17 cellular contexts compared by ENCODE assay signal in genomic region chr1:43971336-43971980, GRCh38. TPM values are rescaled to one million over a fixed set of nuclear protein-coding genes. Genes with fewer than 3 reads are reported as not detected.
DNase-seq lines count a peak whose midpoint lies in the region; ATAC-seq and TF ChIP-seq lines count a peak whose summit lies in the region.
"Had no signal": no experiment of that assay in that cellular context is flagged by ENCODE, and none has a peak within 500 bp of the region (broad histone marks: within the 10 kb centered on the region; RNA-seq: fewer than 3 reads in every experiment).

No MANE protein-coding gene starts in this region.

- H3K4me1 ChIP-seq in PC-9 (replicated peaks; ENCODE audit: insufficient read depth) (peaks cover 24% of the 10 kb centered on the region), endodermal cell (ENCODE audit: control insufficient read depth, insufficient read depth, low read length) (peaks cover 3% of the 10 kb centered on the region)

- H3K36me3 Mint-ChIP-seq in activated naive CD4-positive, alpha-beta T cell treated with anti-CD3 and anti-CD28 coated beads, Interleukin-2, amount 10 ng/mL, durations not matched to agents 7 days and 5 days: peaks cover 17% of the 10 kb centered on the region
- peaks cover 21% of the 10 kb centered on the region for H3K36me3 Mint-ChIP-seq in endodermal cell (ENCODE audit: low read depth)
- peaks cover 22% of the 10 kb centered on the region for H3K36me3 Mint-ChIP-seq in stimulated activated memory B cell treated with anti-CD40 and anti-IgM and Interleukin-4, amounts not matched to agents 10 μg/mL and 1 μg/mL and 100 μg/mL, for 72 hours

- POLR2A ChIA-PET in PC-9 (lab: Charles Lee; ENCODE audit: unreplicated experiment): no interaction called here

- no peak overlapping the region for H2AFZ ChIP-seq in PC-9

- H3K9me3 Mint-ChIP-seq in activated naive CD4-positive, alpha-beta T cell treated with anti-CD3 and anti-CD28 coated beads, Interleukin-2, amount 10 ng/mL, durations not matched to agents 7 days and 5 days: no peaks in the 10 kb centered on the region
- no peaks in the 10 kb centered on the region for H3K9me3 Mint-ChIP-seq in endodermal cell
- no peaks in the 10 kb centered on the region for H3K9me3 Mint-ChIP-seq in stimulated activated memory B cell treated with anti-CD40 and anti-IgM and Interleukin-4, amounts not matched to agents 10 μg/mL and 1 μg/mL and 100 μg/mL, for 72 hours

- no peaks in the 10 kb centered on the region for H4K20me1 ChIP-seq in PC-9 (ENCODE audit: insufficient read depth)

- 95 to 98% methylated on average over 12 to 17 of the region's 17 CpGs for WGBS in endodermal cell (ENCODE audit: insufficient coverage in 1 of 2, insufficient read length in 1 of 2), 2 experiments

- H3K79me2 ChIP-seq in PC-9 (ENCODE audit: low read depth): peaks cover 34% of the 10 kb centered on the region

- intact Hi-C loops in PC-9 (cut with micrococcal nuclease; ENCODE audit: unreplicated experiment): loop anchor here (10.0 kb wide), 1 partner anchor 267 kb away; the partner anchor contains the start of gene ST3GAL3

- H3K4me3 Mint-ChIP-seq in activated naive CD4-positive, alpha-beta T cell treated with anti-CD3 and anti-CD28 coated beads, Interleukin-2, amount 10 ng/mL, durations not matched to agents 7 days and 5 days: peak overlapping the region; percentile 91
- peak overlapping the region; percentile 94 for H3K4me3 Mint-ChIP-seq in endodermal cell
- H3K4me3 Mint-ChIP-seq in stimulated activated memory B cell treated with anti-CD40 and anti-IgM and Interleukin-4, amounts not matched to agents 10 μg/mL and 1 μg/mL and 100 μg/mL, for 72 hours: peak overlapping the region; percentile 92

- no peak overlapping the region for H3K27ac ChIP-seq in PC-9
- H3K27ac ChIP-seq in endodermal cell (ENCODE audit: low read depth, low read length): no peak overlapping the region
- H3K27ac ChIP-seq: gastroesophageal sphincter, uterus, WERI-Rb-1 had no signal

- no peak for DNase-seq in activated naive CD4-positive, alpha-beta T cell treated with anti-CD3 and anti-CD28 coated beads, Interleukin-2, amount 10 ng/mL, durations not matched to agents 7 days and 5 days
- DNase-seq in activated naive CD4-positive, alpha-beta T cell treated with Interleukin-2 at 50 U/mL for 16 hours: no peak
- no peak for DNase-seq in PC-9
- DNase-seq in endodermal cell: no peak
- DNase-seq in NCI-H2029 (lab: John Stamatoyannopoulos, UW): no peak
- no peak for DNase-seq in activated effector memory CD4-positive, alpha-beta T cell treated with anti-CD3 and anti-CD28 coated beads, Interleukin-2, amount 50 U/mL, for 16 hours
- DNase-seq: caudate nucleus; islet precursor cell; NCI-H2081; retina; SHP77 treated with DMSO at 0.1 percent for 48 hours; stimulated activated CD4-positive, alpha-beta T cell treated with anti-CD3 and anti-CD28 coated beads, Interleukin-2, amount 100 ng/mL, for 24 hours; uterus; WERI-Rb-1 had no signal

- H3K36me3 ChIP-seq in PC-9 (ENCODE audit: low read depth) (peaks cover 10% of the 10 kb centered on the region), endodermal cell (ENCODE audit: control insufficient read depth, insufficient read depth, low read length) (peaks cover 24% of the 10 kb centered on the region)
- H3K36me3 ChIP-seq: uterus had no signal

- H3K4me3 ChIP-seq in PC-9 (no peak overlapping the region), endodermal cell (ENCODE audit: low read length) (no peak overlapping the region)
- H3K4me3 ChIP-seq: uterus had no signal

- H3K9ac ChIP-seq in endodermal cell (ENCODE audit: extremely low read depth, low read length, poor library complexity, severe bottlenecking): no peak overlapping the region

- H3K4me1 Mint-ChIP-seq in activated naive CD4-positive, alpha-beta T cell treated with anti-CD3 and anti-CD28 coated beads, Interleukin-2, amount 10 ng/mL, durations not matched to agents 7 days and 5 days: peaks cover 48% of the 10 kb centered on the region
- H3K4me1 Mint-ChIP-seq in endodermal cell: peaks cover 15% of the 10 kb centered on the region
- peaks cover 49% of the 10 kb centered on the region for H3K4me1 Mint-ChIP-seq in stimulated activated memory B cell treated with anti-CD40 and anti-IgM and Interleukin-4, amounts not matched to agents 10 μg/mL and 1 μg/mL and 100 μg/mL, for 72 hours

- CTCF ChIA-PET in activated naive CD4-positive, alpha-beta T cell treated with anti-CD3 and anti-CD28 coated beads, Interleukin-2, amount 10 ng/mL, durations not matched to agents 7 days and 5 days (lab: Charles Lee): interaction anchor here (0.6 kb wide), 2 partner anchors 22 to 74 kb away, joined by 4 read pairs; no protein-coding TSS in a partner anchor
- CTCF ChIA-PET in PC-9 (lab: Charles Lee): interaction anchor here (0.6 to 0.9 kb wide), 2 partner anchors 26 to 756 kb away, joined by 3 to 6 read pairs; no protein-coding TSS in a partner anchor

- TF ChIP-seq CTCF in PC-9 (conservative IDR thresholded peaks at IDR 0.05) (no peak), endodermal cell (conservative IDR thresholded peaks at IDR 0.05) (no peak)

- no peak overlapping the region for H3K27ac Mint-ChIP-seq in activated naive CD4-positive, alpha-beta T cell treated with anti-CD3 and anti-CD28 coated beads, Interleukin-2, amount 10 ng/mL, durations not matched to agents 7 days and 5 days
- no peak overlapping the region for H3K27ac Mint-ChIP-seq in endodermal cell
- no peak overlapping the region for H3K27ac Mint-ChIP-seq in stimulated activated memory B cell treated with anti-CD40 and anti-IgM and Interleukin-4, amounts not matched to agents 10 μg/mL and 1 μg/mL and 100 μg/mL, for 72 hours

- BruUV-seq in PC-9 (replicated peaks; lab: Mats Ljungman, UMichigan): no TSS peak

- no peaks in the 10 kb centered on the region for H3K27me3 Mint-ChIP-seq in activated naive CD4-positive, alpha-beta T cell treated with anti-CD3 and anti-CD28 coated beads, Interleukin-2, amount 10 ng/mL, durations not matched to agents 7 days and 5 days
- H3K27me3 Mint-ChIP-seq in endodermal cell (ENCODE audit: insufficient read depth): no peaks in the 10 kb centered on the region
- no peaks in the 10 kb centered on the region for H3K27me3 Mint-ChIP-seq in stimulated activated memory B cell treated with anti-CD40 and anti-IgM and Interleukin-4, amounts not matched to agents 10 μg/mL and 1 μg/mL and 100 μg/mL, for 72 hours

- H3K27me3 ChIP-seq in PC-9 (ENCODE audit: insufficient read depth, low read depth) (no peaks in the 10 kb centered on the region), endodermal cell (ENCODE audit: control insufficient read depth, insufficient read depth, low read length, poor library complexity, severe bottlenecking) (no peaks in the 10 kb centered on the region)
- H3K27me3 ChIP-seq: gastroesophageal sphincter, uterus had no signal

- no peaks in the 10 kb centered on the region for H3K9me2 ChIP-seq in PC-9 (ENCODE audit: insufficient read depth)

- ATAC-seq in stimulated activated memory B cell treated with anti-CD40 and anti-IgM and Interleukin-4, amounts not matched to agents 10 μg/mL and 1 μg/mL and 100 μg/mL, for 72 hours: no peak
- no peak for ATAC-seq in HG03280 (IDR thresholded peaks at IDR 0.05; ENCODE audit: unreplicated experiment)
- ATAC-seq: gastroesophageal sphincter had no signal

- H3F3A ChIP-seq in PC-9 (ENCODE audit: insufficient read depth, low read depth): peaks cover 33% of the 10 kb centered on the region

- peak overlapping the region; percentile 96; the same call in 1 of the 2 replicates for H3K4me2 ChIP-seq in PC-9

- H3K9me3 ChIP-seq in PC-9 (ENCODE audit: insufficient read depth, low read depth) (no peaks in the 10 kb centered on the region), endodermal cell (ENCODE audit: control insufficient read depth, low read length) (no peaks in the 10 kb centered on the region)
- H3K9me3 ChIP-seq: gastroesophageal sphincter, uterus had no signal

RNA-seq across cellular contexts. Expression of gene DPH2, which starts 1.6 kb away (rescaled TPM):
- 32.8 and 37.8 TPM in 2 replicates for total RNA-seq in PC-9 (2021)
- total RNA-seq in endodermal cell: 10 to 100 TPM; 28.5 to 31.3 TPM
- polyA plus RNA-seq in endodermal cell (2013, experiment 1 of 2): 26.1 TPM
- 19.5 TPM for polyA plus RNA-seq in endodermal cell (2013, experiment 2 of 2)

RNA-seq across cellular contexts. Expression of gene ATP6V0B, which starts 3.3 kb away (rescaled TPM):
- 110 and 125 TPM in 2 replicates for total RNA-seq in PC-9 (2021)
- total RNA-seq in endodermal cell: 100 to 1,000 TPM; 108 to 116 TPM
- 120 TPM for polyA plus RNA-seq in endodermal cell (2013, experiment 1 of 2)
- 111 TPM for polyA plus RNA-seq in endodermal cell (2013, experiment 2 of 2)

RNA-seq across cellular contexts. Expression of gene B4GALT2, which starts 7.6 kb away (rescaled TPM):
- 66.2 and 72.9 TPM in 2 replicates for total RNA-seq in PC-9 (2021)
- total RNA-seq in endodermal cell: 10 to 100 TPM; 62.7 to 72.7 TPM
- polyA plus RNA-seq in endodermal cell (2013, experiment 1 of 2): 89.1 TPM
- polyA plus RNA-seq in endodermal cell (2013, experiment 2 of 2): 82.9 TPM

RNA-seq across cellular contexts. Expression of gene CCDC24, which starts 19.9 kb away (rescaled TPM):
- total RNA-seq in PC-9 (2021) (47.9 and 56.5 TPM in 2 replicates), endodermal cell (10 to 100 TPM; 26.6 to 31.1 TPM)
- polyA plus RNA-seq in endodermal cell (2013, experiment 1 of 2): 13.3 TPM
- polyA plus RNA-seq in endodermal cell (2013, experiment 2 of 2): 11.1 TPM

RNA-seq across cellular contexts. Expression of gene IPO13, which starts 24.7 kb away (rescaled TPM):
- total RNA-seq in PC-9 (2021) (25.0 and 27.2 TPM in 2 replicates), endodermal cell (10 to 100 TPM; 18.6 to 21.5 TPM)
- polyA plus RNA-seq in endodermal cell (2013, experiment 1 of 2): 20.8 TPM
- 16.2 TPM for polyA plus RNA-seq in endodermal cell (2013, experiment 2 of 2)
